In the genomic region with DNA sequence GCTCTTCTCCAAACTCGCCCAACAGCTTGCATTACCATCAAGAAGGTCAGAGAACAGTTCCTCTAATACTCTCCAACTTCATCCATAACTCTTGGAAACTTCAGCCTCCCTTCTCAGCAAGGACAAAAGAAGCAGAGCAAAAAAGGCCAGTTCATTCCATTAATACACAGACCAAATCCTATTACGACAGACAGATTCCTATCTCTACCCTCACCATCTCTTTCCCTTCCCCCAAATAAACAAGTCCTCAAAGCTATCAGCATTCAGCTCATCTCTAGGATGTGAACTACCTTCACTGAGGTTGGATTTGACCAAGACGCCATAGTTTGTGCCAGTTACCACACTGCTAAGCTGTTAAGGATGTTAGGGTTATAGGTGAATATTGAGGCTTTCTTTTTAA, we compare ENCODE assay signal across 21 cellular contexts. TPM values are rescaled to one million over a fixed set of nuclear protein-coding genes. Genes with fewer than 3 reads are reported as not detected.
DNase-seq lines count a peak whose midpoint lies in the region; ATAC-seq, FAIRE-seq and TF ChIP-seq lines count a peak whose summit lies in the region.
"Had no signal": no experiment of that assay in that cellular context is flagged by ENCODE, and none has a peak within 500 bp of the region (broad histone marks: within the 10 kb centered on the region; RNA-seq: fewer than 3 reads in every experiment).

No MANE protein-coding gene starts in this region.

- peaks cover 100% of the 10 kb centered on the region for H4K20me1 ChIP-seq in neural progenitor cell (ENCODE audit: low read depth)

- DNase-seq in activated T-cell treated with anti-CD3 and anti-CD28 coated beads, Interleukin-2, amount 50 U/mL, for 24 hours = no peak
- no peak for DNase-seq in activated T-cell treated with anti-CD3 and anti-CD28 coated beads, Interleukin-2, amount 50 U/mL, for 4 hours
- DNase-seq in GM12892 (ENCODE audit: insufficient read length) (no peak), neural progenitor cell (ENCODE audit: low spot score) (no peak), SW 1271 (lab: John Stamatoyannopoulos, UW) (no peak), COLO668 (lab: John Stamatoyannopoulos, UW; ENCODE audit: unreplicated experiment) (no peak)
- DNase-seq: activated CD8-positive, alpha-beta memory T cell treated with anti-CD3 and anti-CD28 coated beads for 24 hours; adrenal gland; colonic mucosa; DMS 273 treated with DMSO at 0.1 percent for 48 hours; kidney; NCI-H2171; right cardiac atrium had no signal

- TF ChIP-seq POLR2A in GM12892 (IDR thresholded peaks at IDR 0.05; ENCODE audit: low read depth, low read length) = no peak

- H2AFZ ChIP-seq in neural progenitor cell (replicated peaks) = no peak overlapping the region

- peaks cover 17% of the 10 kb centered on the region for H3K4me1 ChIP-seq in neural progenitor cell
- H3K4me1 ChIP-seq: adrenal gland, colonic mucosa had no signal

- no peak overlapping the region for H3K4me2 ChIP-seq in neural progenitor cell

- peak overlapping the region; percentile 18 for H3K27ac ChIP-seq in neural progenitor cell
- H3K27ac ChIP-seq: adrenal gland, colonic mucosa had no signal

- H3K4me1 Mint-ChIP-seq in activated T-cell treated with anti-CD3 and anti-CD28 coated beads, Interleukin-2, amount 50 U/mL, for 24 hours (ENCODE audit: low read depth) = peaks cover 60% of the 10 kb centered on the region
- peaks cover 47% of the 10 kb centered on the region for H3K4me1 Mint-ChIP-seq in activated T-cell treated with anti-CD3 and anti-CD28 coated beads, Interleukin-2, amount 50 U/mL, for 4 hours (ENCODE audit: low read depth)
- H3K4me1 Mint-ChIP-seq in activated T-helper 17 cell treated with anti-CD3 and anti-CD28 coated beads, Interleukin-2, amount 50 U/mL, for 72 hours = peaks cover 32% of the 10 kb centered on the region
- H3K4me1 Mint-ChIP-seq in neural progenitor cell = peaks cover 3% of the 10 kb centered on the region

- no peak overlapping the region for H3K9ac ChIP-seq in neural progenitor cell

- peaks cover 47% of the 10 kb centered on the region for H3K36me3 ChIP-seq in neural progenitor cell
- H3K36me3 ChIP-seq: colonic mucosa had no signal

- H3K27me3 Mint-ChIP-seq in activated T-cell treated with anti-CD3 and anti-CD28 coated beads, Interleukin-2, amount 50 U/mL, for 24 hours = no peaks in the 10 kb centered on the region
- no peaks in the 10 kb centered on the region for H3K27me3 Mint-ChIP-seq in activated T-cell treated with anti-CD3 and anti-CD28 coated beads, Interleukin-2, amount 50 U/mL, for 4 hours (ENCODE audit: low read depth)
- H3K27me3 Mint-ChIP-seq in activated T-helper 17 cell treated with anti-CD3 and anti-CD28 coated beads, Interleukin-2, amount 50 U/mL, for 72 hours = no peaks in the 10 kb centered on the region
- H3K27me3 Mint-ChIP-seq in neural progenitor cell (ENCODE audit: insufficient read depth, low read depth) = peaks cover 2% of the 10 kb centered on the region
- H3K27me3 Mint-ChIP-seq: type B pancreatic cell had no signal

- H3K4me3 ChIP-seq in neural progenitor cell = no peak overlapping the region
- H3K4me3 ChIP-seq: adrenal gland, colonic mucosa, lung had no signal

- peak overlapping the region; percentile 63 for H3K27ac Mint-ChIP-seq in activated T-cell treated with anti-CD3 and anti-CD28 coated beads, Interleukin-2, amount 50 U/mL, for 24 hours
- H3K27ac Mint-ChIP-seq in activated T-helper 17 cell treated with anti-CD3 and anti-CD28 coated beads, Interleukin-2, amount 50 U/mL, for 72 hours = peak overlapping the region; percentile 4
- H3K27ac Mint-ChIP-seq in neural progenitor cell = no peak overlapping the region
- H3K27ac Mint-ChIP-seq: activated T-helper 2 cell treated with anti-CD3 and anti-CD28 coated beads, Interferon-gamma antibody, Interleukin-2, Interleukin-4, amounts not matched to agents 10 μg/mL and 5 μg/mL and 100 μg/mL, durations not matched to agents 14 hours and 24 hours and 36 hours; type B pancreatic cell had no signal

- H3K27me3 ChIP-seq in neural progenitor cell = no peaks in the 10 kb centered on the region
- H3K27me3 ChIP-seq: adrenal gland, colonic mucosa had no signal

- no peaks in the 10 kb centered on the region for H3K9me3 ChIP-seq in neural progenitor cell (ENCODE audit: low read depth)
- H3K9me3 ChIP-seq: adrenal gland, colonic mucosa had no signal

- ATAC-seq in activated T-cell treated with anti-CD3 and anti-CD28 coated beads, Interleukin-2, amount 50 U/mL, for 4 hours = no peak
- no peak for ATAC-seq in activated T-helper 17 cell treated with anti-CD3 and anti-CD28 coated beads, Interleukin-2, amount 50 U/mL, for 72 hours (replicated peaks)
- no peak for ATAC-seq in GM19397 (IDR thresholded peaks at IDR 0.05; ENCODE audit: unreplicated experiment)
- ATAC-seq: right cardiac atrium, SK-N-SH treated with all-trans-retinoic acid at 6 μM for 48 hours had no signal

- H3K79me2 ChIP-seq in neural progenitor cell (ENCODE audit: low read depth) = peaks cover 100% of the 10 kb centered on the region

- peaks cover 93% of the 10 kb centered on the region for H3K36me3 Mint-ChIP-seq in activated T-cell treated with anti-CD3 and anti-CD28 coated beads, Interleukin-2, amount 50 U/mL, for 24 hours (ENCODE audit: low read depth)
- H3K36me3 Mint-ChIP-seq in activated T-cell treated with anti-CD3 and anti-CD28 coated beads, Interleukin-2, amount 50 U/mL, for 4 hours (ENCODE audit: insufficient read depth) = peaks cover 48% of the 10 kb centered on the region
- H3K36me3 Mint-ChIP-seq in activated T-helper 17 cell treated with anti-CD3 and anti-CD28 coated beads, Interleukin-2, amount 50 U/mL, for 72 hours (ENCODE audit: low read depth) = peaks cover 100% of the 10 kb centered on the region
- H3K36me3 Mint-ChIP-seq in neural progenitor cell = peaks cover 80% of the 10 kb centered on the region

- TF ChIP-seq CTCF in neural progenitor cell (IDR thresholded peaks at IDR 0.05) = no peak

- peaks cover 39% of the 10 kb centered on the region for H3F3A ChIP-seq in neural progenitor cell (ENCODE audit: low read depth)

- peak; percentile 69 for FAIRE-seq in GM12892 (lab: Jason Lieb, UNC)
- FAIRE-seq: G401.6, kidney, RCC 7860 had no signal

- H3K9me3 Mint-ChIP-seq in activated T-cell treated with anti-CD3 and anti-CD28 coated beads, Interleukin-2, amount 50 U/mL, for 24 hours = no peaks in the 10 kb centered on the region
- H3K9me3 Mint-ChIP-seq in activated T-cell treated with anti-CD3 and anti-CD28 coated beads, Interleukin-2, amount 50 U/mL, for 4 hours = no peaks in the 10 kb centered on the region
- no peaks in the 10 kb centered on the region for H3K9me3 Mint-ChIP-seq in activated T-helper 17 cell treated with anti-CD3 and anti-CD28 coated beads, Interleukin-2, amount 50 U/mL, for 72 hours
- peaks cover 57% of the 10 kb centered on the region for H3K9me3 Mint-ChIP-seq in neural progenitor cell
- H3K9me3 Mint-ChIP-seq: activated T-helper 2 cell treated with anti-CD3 and anti-CD28 coated beads, Interferon-gamma antibody, Interleukin-2, Interleukin-4, amounts not matched to agents 10 μg/mL and 5 μg/mL and 100 μg/mL, durations not matched to agents 14 hours and 24 hours and 36 hours; type B pancreatic cell had no signal

- no peak overlapping the region for H3K4me3 Mint-ChIP-seq in activated T-cell treated with anti-CD3 and anti-CD28 coated beads, Interleukin-2, amount 50 U/mL, for 24 hours
- H3K4me3 Mint-ChIP-seq in activated T-cell treated with anti-CD3 and anti-CD28 coated beads, Interleukin-2, amount 50 U/mL, for 4 hours = no peak overlapping the region
- H3K4me3 Mint-ChIP-seq in activated T-helper 17 cell treated with anti-CD3 and anti-CD28 coated beads, Interleukin-2, amount 50 U/mL, for 72 hours = no peak overlapping the region
- H3K4me3 Mint-ChIP-seq in neural progenitor cell = no peak overlapping the region
- H3K4me3 Mint-ChIP-seq: type B pancreatic cell had no signal

RNA-seq across cellular contexts. Expression of gene SINHCAF, which starts 25.2 kb away (rescaled TPM):
- 100 to 1,000 TPM; 176 to 209 (median 196) TPM for total RNA-seq in activated T-cell treated with anti-CD3 and anti-CD28 coated beads, Interleukin-2, amount 50 U/mL, for 4 hours
- polyA plus RNA-seq in GM12892 (2012; ENCODE audit: missing spikeins) = 90.6 TPM
- total RNA-seq in activated T-helper 17 cell treated with anti-CD3 and anti-CD28 coated beads, Interleukin-2, amount 50 U/mL, for 72 hours = 100 to 1,000 TPM; 160 to 222 TPM
- 432 and 1,260 TPM in 2 replicates for total RNA-seq in neural progenitor cell (ENCODE audit: low replicate concordance)
